16 cellular contexts compared by ENCODE assay signal in the genomic region with DNA sequence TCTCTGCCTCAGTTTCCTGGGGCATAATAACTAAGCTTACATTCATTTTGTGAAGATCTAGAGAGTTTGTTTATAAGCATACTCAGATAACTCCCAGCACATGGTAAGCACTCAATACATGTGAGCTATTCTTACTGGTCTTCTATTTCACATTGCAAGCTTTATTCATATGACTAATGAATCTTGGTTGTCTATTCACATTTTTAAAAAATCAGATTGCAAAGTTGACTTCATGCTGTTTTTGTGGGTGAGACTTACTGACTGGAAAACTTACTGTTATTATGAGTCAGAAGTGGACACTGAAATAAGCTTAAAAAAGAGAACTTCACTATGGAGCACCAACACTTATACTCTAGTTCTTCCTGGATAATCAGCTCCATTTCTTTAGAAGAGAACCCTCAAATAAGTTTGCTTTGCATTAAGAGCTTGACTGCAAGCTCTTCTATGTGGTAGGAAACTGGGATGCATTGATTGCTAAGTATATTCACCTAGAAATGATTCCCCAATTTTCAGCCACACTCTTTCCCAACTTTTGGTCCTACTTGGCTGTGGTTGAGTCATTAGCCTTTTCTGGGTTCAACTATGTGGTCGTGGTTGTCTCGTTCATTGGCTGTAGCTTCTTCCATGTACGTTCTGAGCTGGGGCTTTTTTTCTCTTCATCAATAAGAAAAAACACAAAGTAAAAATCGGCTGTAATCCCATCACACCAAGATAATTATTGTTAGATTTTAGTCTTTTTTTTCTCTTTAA. TPM values are rescaled to one million over a fixed set of nuclear protein-coding genes. Genes with fewer than 3 reads are reported as not detected.
DNase-seq lines count a peak whose midpoint lies in the region; ATAC-seq, FAIRE-seq and TF ChIP-seq lines count a peak whose summit lies in the region.
"Had no signal": no experiment of that assay in that cellular context is flagged by ENCODE, and none has a peak within 500 bp of the region (broad histone marks: within the 10 kb centered on the region; RNA-seq: fewer than 3 reads in every experiment).

No MANE protein-coding gene starts in this region.

- H3K27me3 Mint-ChIP-seq in activated naive CD4-positive, alpha-beta T cell treated with anti-CD3 and anti-CD28 coated beads for 36 hours (ENCODE audit: low read depth), result no peaks in the 10 kb centered on the region
- no peaks in the 10 kb centered on the region for H3K27me3 Mint-ChIP-seq in activated T-helper 17 cell treated with anti-CD3 and anti-CD28 coated beads, Interleukin-2, amount 50 U/mL, for 72 hours
- H3K27me3 Mint-ChIP-seq: activated CD4-positive, alpha-beta memory T cell treated with anti-CD3 and anti-CD28 coated beads for 36 hours had no signal

- peaks cover 0 to 6% of the 10 kb centered on the region in 2 donors for H3K36me3 Mint-ChIP-seq in activated naive CD4-positive, alpha-beta T cell treated with anti-CD3 and anti-CD28 coated beads, Interleukin-2, amount 50 U/mL, for 72 hours
- H3K36me3 Mint-ChIP-seq in activated naive CD4-positive, alpha-beta T cell treated with anti-CD3 and anti-CD28 coated beads for 36 hours (ENCODE audit: low read depth), result peaks cover 3% of the 10 kb centered on the region
- H3K36me3 Mint-ChIP-seq in activated T-helper 17 cell treated with anti-CD3 and anti-CD28 coated beads, Interleukin-2, amount 50 U/mL, for 72 hours (ENCODE audit: low read depth), result no peaks in the 10 kb centered on the region
- H3K36me3 Mint-ChIP-seq: activated CD4-positive, alpha-beta memory T cell treated with anti-CD3 and anti-CD28 coated beads for 36 hours had no signal

- CTCF ChIA-PET in activated naive CD4-positive, alpha-beta T cell treated with anti-CD3 and anti-CD28 coated beads for 36 hours (lab: Charles Lee), result no interaction called here

- DNase-seq in activated naive CD4-positive, alpha-beta T cell treated with anti-CD3 and anti-CD28 coated beads, Interleukin-2, amount 50 U/mL, for 72 hours (ENCODE audit: low spot score in 2 of 2), result no peak
- DNase-seq in activated naive CD4-positive, alpha-beta T cell treated with anti-CD3 and anti-CD28 coated beads for 36 hours, result no peak
- DNase-seq in foreskin melanocyte (peak; percentile 9), GM12892 (ENCODE audit: insufficient read length) (no peak), NCI-H2107 (lab: John Stamatoyannopoulos, UW) (no peak), ureter (ENCODE audit: low spot score) (no peak), LoVo (ENCODE audit: low spot score) (no peak)
- DNase-seq: activated CD4-positive, alpha-beta memory T cell treated with anti-CD3 and anti-CD28 coated beads for 36 hours; Calu3; glutamatergic neuron; NCI-H1436 treated with DMSO at 0.1 percent for 48 hours; NCI-H446; stimulated activated CD4-positive, alpha-beta T cell treated with anti-CD3 and anti-CD28 coated beads, Interleukin-1b, Interleukin-23, amount 100 ng/mL, for 48 hours; stimulated activated CD8-positive, alpha-beta memory T cell treated with anti-CD3 and anti-CD28 coated beads, Interleukin-4, amount 100 ng/mL, for 48 hours had no signal

- intact Hi-C loops in activated naive CD4-positive, alpha-beta T cell treated with anti-CD3 and anti-CD28 coated beads for 36 hours (cut with micrococcal nuclease), result no loop called here

- no peaks in the 10 kb centered on the region for H3K9me3 Mint-ChIP-seq in activated naive CD4-positive, alpha-beta T cell treated with anti-CD3 and anti-CD28 coated beads, Interleukin-2, amount 50 U/mL, for 72 hours
- peaks cover 6% of the 10 kb centered on the region for H3K9me3 Mint-ChIP-seq in activated naive CD4-positive, alpha-beta T cell treated with anti-CD3 and anti-CD28 coated beads for 36 hours
- H3K9me3 Mint-ChIP-seq in activated T-helper 17 cell treated with anti-CD3 and anti-CD28 coated beads, Interleukin-2, amount 50 U/mL, for 72 hours, result no peaks in the 10 kb centered on the region

- no peak for TF ChIP-seq POLR2A in GM12892 (IDR thresholded peaks at IDR 0.05; ENCODE audit: low read depth, low read length)

- no peaks in the 10 kb centered on the region for H3K4me1 Mint-ChIP-seq in activated naive CD4-positive, alpha-beta T cell treated with anti-CD3 and anti-CD28 coated beads for 36 hours (ENCODE audit: low read depth)
- H3K4me1 Mint-ChIP-seq in activated T-helper 17 cell treated with anti-CD3 and anti-CD28 coated beads, Interleukin-2, amount 50 U/mL, for 72 hours, result no peaks in the 10 kb centered on the region

- no peak for FAIRE-seq in GM12892 (lab: Jason Lieb, UNC)
- FAIRE-seq: TTC549 had no signal

- no peak overlapping the region for H3K27ac Mint-ChIP-seq in activated naive CD4-positive, alpha-beta T cell treated with anti-CD3 and anti-CD28 coated beads, Interleukin-2, amount 50 U/mL, for 72 hours
- H3K27ac Mint-ChIP-seq in activated naive CD4-positive, alpha-beta T cell treated with anti-CD3 and anti-CD28 coated beads for 36 hours, result no peak overlapping the region
- no peak overlapping the region for H3K27ac Mint-ChIP-seq in activated T-helper 17 cell treated with anti-CD3 and anti-CD28 coated beads, Interleukin-2, amount 50 U/mL, for 72 hours
- H3K27ac Mint-ChIP-seq: activated CD4-positive, alpha-beta memory T cell treated with anti-CD3 and anti-CD28 coated beads for 36 hours had no signal

- H3K4me3 Mint-ChIP-seq in activated naive CD4-positive, alpha-beta T cell treated with anti-CD3 and anti-CD28 coated beads for 36 hours, result no peak overlapping the region
- H3K4me3 Mint-ChIP-seq in activated T-helper 17 cell treated with anti-CD3 and anti-CD28 coated beads, Interleukin-2, amount 50 U/mL, for 72 hours, result no peak overlapping the region
- H3K4me3 Mint-ChIP-seq: activated CD4-positive, alpha-beta memory T cell treated with anti-CD3 and anti-CD28 coated beads for 36 hours had no signal

- peak; percentile 61 to 76 for ATAC-seq in activated naive CD4-positive, alpha-beta T cell treated with anti-CD3 and anti-CD28 coated beads, Interleukin-2, amount 50 U/mL, for 72 hours
- ATAC-seq in activated T-helper 17 cell treated with anti-CD3 and anti-CD28 coated beads, Interleukin-2, amount 50 U/mL, for 72 hours (replicated peaks), result peak; percentile 62

RNA-seq across cellular contexts. Expression of a gene that starts 29.5 kb away (rescaled TPM):
- 10 to 100 TPM; 33.8 to 52.9 TPM for total RNA-seq in activated naive CD4-positive, alpha-beta T cell treated with anti-CD3 and anti-CD28 coated beads, Interleukin-2, amount 50 U/mL, for 72 hours
- 10 to 100 TPM; 27.8 to 29.1 TPM for total RNA-seq in activated naive CD4-positive, alpha-beta T cell treated with anti-CD3 and anti-CD28 coated beads for 36 hours
- total RNA-seq in activated T-helper 17 cell treated with anti-CD3 and anti-CD28 coated beads, Interleukin-2, amount 50 U/mL, for 72 hours, result 10 to 100 TPM; 45.0 to 62.1 TPM
- polyA plus RNA-seq in GM12892 (2012; ENCODE audit: missing spikeins), result 0.30 TPM
- 137 TPM for total RNA-seq in ureter
